Comparison of ENCODE assay signal across 20 cellular contexts in the genomic region with DNA sequence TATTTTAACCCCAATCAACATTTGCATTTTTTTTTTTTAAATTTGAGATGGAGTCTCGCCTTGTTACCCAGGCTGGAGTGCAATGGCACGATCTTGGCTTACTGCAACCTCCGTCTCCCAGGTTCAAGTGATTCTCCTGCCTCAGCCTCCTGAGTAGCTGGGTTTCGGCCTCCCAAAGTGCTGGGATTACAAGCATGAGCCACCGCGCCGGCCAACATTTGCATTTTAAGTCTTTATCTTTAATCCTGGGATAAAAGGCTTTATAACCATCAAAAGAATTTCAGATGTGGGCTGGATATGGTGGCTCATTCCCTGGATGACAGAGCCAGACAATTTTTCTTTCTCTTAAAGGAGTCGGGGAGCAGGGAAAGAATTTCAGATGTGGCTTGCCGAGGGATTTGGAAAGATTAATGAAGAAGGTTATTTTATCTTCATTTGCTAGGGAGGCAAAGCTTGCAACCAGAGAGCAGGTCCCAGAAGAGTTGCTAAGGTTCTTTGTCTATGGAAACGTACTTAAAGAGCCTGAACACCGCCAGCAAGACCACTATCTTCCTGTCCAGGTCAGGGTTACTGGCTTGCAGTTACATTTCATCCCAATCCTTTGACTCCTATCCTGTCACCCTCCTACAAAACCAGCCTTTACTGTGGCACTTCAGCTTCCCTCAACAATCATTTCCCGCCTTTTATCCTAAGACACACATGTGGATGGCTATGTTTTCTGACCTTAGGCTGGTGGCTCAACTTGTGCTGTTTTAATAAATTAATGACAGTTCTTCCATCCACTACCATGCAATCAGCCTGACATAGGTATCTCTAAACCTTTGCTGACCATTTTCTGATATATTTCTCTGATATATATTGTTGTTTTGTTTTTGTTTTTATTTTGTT. TPM values are rescaled to one million over a fixed set of nuclear protein-coding genes. Genes with fewer than 3 reads are reported as not detected.
DNase-seq lines count a peak whose midpoint lies in the region; ATAC-seq, FAIRE-seq and TF ChIP-seq lines count a peak whose summit lies in the region.
"Had no signal": no experiment of that assay in that cellular context is flagged by ENCODE, and none has a peak within 500 bp of the region (broad histone marks: within the 10 kb centered on the region; RNA-seq: fewer than 3 reads in every experiment).

No MANE protein-coding gene starts in this region.

- no peaks in the 10 kb centered on the region for H3K9me2 ChIP-seq in Karpas-422 (replicated peaks; ENCODE audit: insufficient read depth, low read length)

- peaks cover 10% of the 10 kb centered on the region for H3K79me2 ChIP-seq in Karpas-422 (ENCODE audit: low read length)
- H3K79me2 ChIP-seq in astrocyte (ENCODE audit: insufficient read depth, low read length): peaks cover 4% of the 10 kb centered on the region

- no peaks in the 10 kb centered on the region for H3K27me3 ChIP-seq in Karpas-422 (ENCODE audit: low read length)
- no peaks in the 10 kb centered on the region for H3K27me3 ChIP-seq in astrocyte (ENCODE audit: insufficient read depth, low read length)

- FAIRE-seq in astrocyte (lab: Jason Lieb, UNC): no peak
- FAIRE-seq: HepG2 had no signal

- H3K4me1 Mint-ChIP-seq in astrocyte (ENCODE audit: low read depth, unreplicated experiment): no peaks in the 10 kb centered on the region
- peaks cover 12% of the 10 kb centered on the region for H3K4me1 Mint-ChIP-seq in nephron

- H3K9ac ChIP-seq in Karpas-422 (ENCODE audit: low read length) (peak overlapping the region; percentile 9; the same call in 1 of the 2 replicates), astrocyte (ENCODE audit: low read length) (no peak overlapping the region)
- H3K9ac ChIP-seq: KMS-11 had no signal

- TF ChIP-seq CTCF in astrocyte (IDR thresholded peaks at IDR 0.05; ENCODE audit: insufficient read depth, low read depth, low read length): no peak
- TF ChIP-seq CTCF in nephron (IDR thresholded peaks at IDR 0.05; ENCODE audit: unreplicated experiment in 3 of 3): no peak

- no peaks in the 10 kb centered on the region for H3K9me3 ChIP-seq in Karpas-422 (ENCODE audit: low read length)
- H3K9me3 ChIP-seq in astrocyte (ENCODE audit: insufficient read depth, low read depth, low read length): no peaks in the 10 kb centered on the region

- H3K4me1 ChIP-seq in Karpas-422 (ENCODE audit: low read length) (peaks cover 13% of the 10 kb centered on the region), astrocyte (ENCODE audit: insufficient read depth, low read length) (peaks cover 7% of the 10 kb centered on the region)

- H3K4me3 Mint-ChIP-seq in astrocyte (ENCODE audit: unreplicated experiment) (no peak overlapping the region), nephron (peak overlapping the region in 1 of 3 experiments; percentile 51)

- H3K36me3 Mint-ChIP-seq in astrocyte (ENCODE audit: low read depth, unreplicated experiment): no peaks in the 10 kb centered on the region
- no peaks in the 10 kb centered on the region for H3K36me3 Mint-ChIP-seq in nephron (ENCODE audit: low read depth)

- ATAC-seq in HG03135 (IDR thresholded peaks at IDR 0.05; ENCODE audit: unreplicated experiment) (no peak), GM19395 (IDR thresholded peaks at IDR 0.05; ENCODE audit: unreplicated experiment) (no peak)
- ATAC-seq: HCT116, HepG2 had no signal

- H4K20me1 ChIP-seq in Karpas-422 (ENCODE audit: insufficient read depth, low read depth, low read length): no peaks in the 10 kb centered on the region
- peaks cover under 1% of the 10 kb centered on the region for H4K20me1 ChIP-seq in astrocyte (ENCODE audit: insufficient read depth, low read length)

- H2AFZ ChIP-seq in Karpas-422 (ENCODE audit: low read length): 0 out of 2 replicates have a peak overlapping the region, but pooled peaks have one; percentile 14
- H2AFZ ChIP-seq in astrocyte (ENCODE audit: low read depth, low read length): no peak overlapping the region
- H2AFZ ChIP-seq: PC-9 had no signal

- H3K4me2 ChIP-seq in Karpas-422 (ENCODE audit: low read depth, low read length, poor library complexity, severe bottlenecking) (no peak overlapping the region), astrocyte (ENCODE audit: low read length) (no peak overlapping the region)
- H3K4me2 ChIP-seq: KMS-11, PC-9 had no signal

- H3K36me3 ChIP-seq in Karpas-422 (ENCODE audit: insufficient read depth, low read length) (no peaks in the 10 kb centered on the region), astrocyte (ENCODE audit: insufficient read depth, low read length) (no peaks in the 10 kb centered on the region)

- no peaks in the 10 kb centered on the region for H3K27me3 Mint-ChIP-seq in astrocyte (ENCODE audit: low read depth, unreplicated experiment)
- H3K27me3 Mint-ChIP-seq in nephron (ENCODE audit: low read depth): peaks cover 7% of the 10 kb centered on the region

- H3K27ac ChIP-seq in Karpas-422 (ENCODE audit: low read length) (no peak overlapping the region), astrocyte (ENCODE audit: low read depth, low read length) (no peak overlapping the region)
- H3K27ac ChIP-seq: C4-2B, KMS-11, PC-9 had no signal

- no peaks in the 10 kb centered on the region for H3K9me3 Mint-ChIP-seq in astrocyte (ENCODE audit: unreplicated experiment)
- H3K9me3 Mint-ChIP-seq in nephron: no peaks in the 10 kb centered on the region

- H3K4me3 ChIP-seq in Karpas-422 (ENCODE audit: low read length) (no peak overlapping the region), astrocyte (ENCODE audit: insufficient read depth, low read depth, low read length) (no peak overlapping the region)
- H3K4me3 ChIP-seq: PC-9 had no signal

- DNase-seq in Karpas-422 (no peak), astrocyte (ENCODE audit: low read depth) (peak; percentile 73), cerebellar nuclear complex (lab: John Stamatoyannopoulos, UW) (no peak), DMS 273 (lab: John Stamatoyannopoulos, UW; ENCODE audit: unreplicated experiment) (no peak)
- DNase-seq: AML-193, DMS79 treated with DMSO at 0.1 percent for 48 hours, NCI-H1417, NCI-H187, NCI-H2107, NCI-H510A, NCI-H774, PC-9, SW 1271 had no signal

- H3K27ac Mint-ChIP-seq in astrocyte (ENCODE audit: unreplicated experiment) (no peak overlapping the region), nephron (peak overlapping the region in 2 of 3 experiments; percentile 28 to 51)

RNA-seq across cellular contexts. Expression of gene KLHL8, which starts 3.9 kb away (rescaled TPM):
- 17.6 and 26.4 TPM in 2 replicates for total RNA-seq in Karpas-422 (2014; rRNA removed; shearing (Covaris generic); ENCODE audit: low replicate concordance)
- 11.8 and 12.4 TPM in 2 replicates for total RNA-seq in astrocyte
